8 cellular contexts compared by ENCODE assay signal in genomic region chr7:5423272-5423843, GRCh38. TPM values are rescaled to one million over a fixed set of nuclear protein-coding genes. Genes with fewer than 3 reads are reported as not detected.
DNase-seq lines count a peak whose midpoint lies in the region; ATAC-seq and TF ChIP-seq lines count a peak whose summit lies in the region.

Gene TNRC18, minus strand, starts transcription at chr7:5423834. Its CDS starts 2,588 bp downstream, at chr7:5421246.

- no peaks in the 10 kb centered on the region for H3K9me3 ChIP-seq in upper lobe of right lung

- H3K4me1 ChIP-seq in upper lobe of right lung = peaks cover 17% of the 10 kb centered on the region

- H3K36me3 ChIP-seq in upper lobe of right lung = no peaks in the 10 kb centered on the region

- H3K27ac Mint-ChIP-seq in effector memory CD8-positive, alpha-beta T cell = peak within 1 kb of the TSS in 1 of 2 donors; percentile 87

- peaks cover 31% of the 10 kb centered on the region for H3K36me3 Mint-ChIP-seq in effector memory CD8-positive, alpha-beta T cell (ENCODE audit: insufficient read depth)

- intact Hi-C loops in upper lobe of right lung (cut with DNase I) = no loop called here

- ATAC-seq in SK-N-SH treated with all-trans-retinoic acid at 6 μM for 48 hours = peak; percentile 0; the same call in 1 of the 3 replicates
- no peak for ATAC-seq in effector memory CD8-positive, alpha-beta T cell (replicated peaks)
- ATAC-seq in upper lobe of right lung = no peak

- H3K9me3 Mint-ChIP-seq in effector memory CD8-positive, alpha-beta T cell = no peaks in the 10 kb centered on the region

- peaks cover 35 to 39% of the 10 kb centered on the region in 2 donors for H3K4me1 Mint-ChIP-seq in effector memory CD8-positive, alpha-beta T cell (ENCODE audit: low read depth in 2 of 2)

- DNase-seq in DMS53 (lab: John Stamatoyannopoulos, UW) = peak; percentile 88
- DNase-seq in DMS53 treated with DMSO at 0.1 percent for 48 hours (lab: John Stamatoyannopoulos, UW; ENCODE audit: unreplicated experiment) = no peak
- DNase-seq in effector memory CD8-positive, alpha-beta T cell = no peak
- DNase-seq in mucosa of gallbladder (ENCODE audit: low spot score) = peak; percentile 12
- peak; percentile 82 for DNase-seq in upper lobe of right lung
- no peak for DNase-seq in NCI-H1092 (lab: John Stamatoyannopoulos, UW)
- no peak for DNase-seq in OCI-M2 (lab: John Stamatoyannopoulos, UW; ENCODE audit: unreplicated experiment)

- no peaks in the 10 kb centered on the region for H3K27me3 ChIP-seq in upper lobe of right lung

- H3K4me3 ChIP-seq in upper lobe of right lung = peak within 1 kb of the TSS; percentile 83

- TF ChIP-seq CTCF in upper lobe of right lung (IDR thresholded peaks at IDR 0.05) = no peak

- peaks cover 52 to 79% of the 10 kb centered on the region in 2 donors for H3K27me3 Mint-ChIP-seq in effector memory CD8-positive, alpha-beta T cell

- H3K4me3 Mint-ChIP-seq in effector memory CD8-positive, alpha-beta T cell = peak within 1 kb of the TSS; percentile 78 to 80

- H3K27ac ChIP-seq in upper lobe of right lung = peak within 1 kb of the TSS; percentile 98

TF ChIP-seq in SK-N-SH treated with all-trans-retinoic acid at 6 μM for 48 hours, 23 proteins besides CTCF, POLR2A, EP300 and RAD21:
- TF ChIP-seq RARB (CRISPR knock-in tag; IDR thresholded peaks at IDR 0.05) (no peak), ZFP3 (CRISPR knock-in tag; IDR thresholded peaks at IDR 0.05) (0 out of 2 replicates have a peak, but pooled peaks have one; percentile 53)

RNA-seq across cellular contexts. Expression of gene TNRC18, which starts in this region (rescaled TPM):
- 171 TPM for total RNA-seq in mucosa of gallbladder
- 118 TPM for total RNA-seq in upper lobe of right lung

Comparison
In these comparisons a context has a peak if more than half of its experiments do, and no peak if none do; other contexts are left out.
1. DNase-seq: peak in DMS53 (single experiment), mucosa of gallbladder (single experiment) and upper lobe of right lung (single experiment); none in DMS53 treated with DMSO at 0.1 percent for 48 hours (single experiment), effector memory CD8-positive, alpha-beta T cell (0 of 3), NCI-H1092 (single experiment) and OCI-M2 (single experiment).